14 cellular contexts compared by ENCODE assay signal in the genomic region with DNA sequence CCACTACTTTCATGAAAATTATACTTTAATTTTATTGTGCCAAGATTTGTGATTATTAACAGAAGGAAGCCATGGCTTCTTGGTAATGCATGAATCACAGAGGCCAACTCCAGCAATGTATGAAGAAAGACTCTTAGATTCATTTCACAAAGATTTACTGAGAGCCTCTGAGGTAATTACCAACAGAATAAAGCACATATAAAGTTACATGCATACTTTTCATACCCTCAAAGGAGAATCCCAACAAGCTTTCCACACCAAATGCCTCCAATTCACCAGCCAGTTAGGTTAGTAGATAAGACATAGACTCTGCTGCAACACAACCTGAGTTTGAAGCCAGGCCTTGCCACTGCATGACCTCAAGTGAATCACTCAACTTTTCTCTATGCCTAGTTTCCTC. TPM values are rescaled to one million over a fixed set of nuclear protein-coding genes. Genes with fewer than 3 reads are reported as not detected.
DNase-seq lines count a peak whose midpoint lies in the region; ATAC-seq, FAIRE-seq and TF ChIP-seq lines count a peak whose summit lies in the region.
"Had no signal": no experiment of that assay in that cellular context is flagged by ENCODE, and none has a peak within 500 bp of the region (broad histone marks: within the 10 kb centered on the region; RNA-seq: fewer than 3 reads in every experiment).

No MANE protein-coding gene starts in this region.

- intact Hi-C loops in activated CD8-positive, alpha-beta T cell treated with anti-CD3 and anti-CD28 coated beads for 36 hours (cut with micrococcal nuclease) = loop anchor here (5.0 kb wide), 2 partner anchors 75 to 170 kb away; a partner anchor contains a TSS
- intact Hi-C loops in pancreas (cut with DNase I) = no loop called here

- H3K9me3 Mint-ChIP-seq in activated CD8-positive, alpha-beta T cell treated with anti-CD3 and anti-CD28 coated beads for 36 hours = no peaks in the 10 kb centered on the region

- no peaks in the 10 kb centered on the region for H3K27me3 Mint-ChIP-seq in activated CD8-positive, alpha-beta T cell treated with anti-CD3 and anti-CD28 coated beads for 36 hours

- CTCF ChIA-PET in activated CD8-positive, alpha-beta T cell treated with anti-CD3 and anti-CD28 coated beads for 36 hours (lab: Charles Lee) = interaction anchor here (1.0 kb wide), 4 partner anchors 9 to 72 kb away, joined by 3 to 4 read pairs (median 3); no protein-coding TSS in a partner anchor

- H3K36me3 Mint-ChIP-seq in activated CD8-positive, alpha-beta T cell treated with anti-CD3 and anti-CD28 coated beads for 36 hours (ENCODE audit: low read depth) = peaks cover 46% of the 10 kb centered on the region

- TF ChIP-seq CTCF in activated CD8-positive, alpha-beta T cell treated with anti-CD3 and anti-CD28 coated beads for 36 hours (IDR thresholded peaks at IDR 0.05) = no peak
- no peak for TF ChIP-seq CTCF in pancreas (IDR thresholded peaks at IDR 0.05)

- H3K9me3 ChIP-seq in pancreas = no peaks in the 10 kb centered on the region
- H3K9me3 ChIP-seq: SJCRH30 had no signal

- H3K27ac Mint-ChIP-seq in activated CD8-positive, alpha-beta T cell treated with anti-CD3 and anti-CD28 coated beads for 36 hours = peak overlapping the region; percentile 83

- no peak for ATAC-seq in activated CD8-positive, alpha-beta T cell treated with anti-CD3 and anti-CD28 coated beads for 36 hours
- ATAC-seq in pancreas = no peak
- ATAC-seq in HG03196 (IDR thresholded peaks at IDR 0.05; ENCODE audit: unreplicated experiment) = no peak

- no peak overlapping the region for H3K4me3 ChIP-seq in pancreas
- H3K4me3 ChIP-seq: SJCRH30 had no signal

- FAIRE-seq in pancreas (lab: Jason Lieb, UNC) (no peak), frontal cortex (lab: Jason Lieb, UNC) (no peak)

- no peaks in the 10 kb centered on the region for H3K27me3 ChIP-seq in pancreas
- H3K27me3 ChIP-seq: SJCRH30 had no signal

- no peaks in the 10 kb centered on the region for H3K4me1 ChIP-seq in pancreas
- H3K4me1 ChIP-seq: SJCRH30 had no signal

- POLR2A ChIA-PET in activated CD8-positive, alpha-beta T cell treated with anti-CD3 and anti-CD28 coated beads for 36 hours (lab: Charles Lee) = no interaction called here

- no peak overlapping the region for H3K27ac ChIP-seq in pancreas
- H3K27ac ChIP-seq: SJCRH30 had no signal

- H3K36me3 ChIP-seq in pancreas = no peaks in the 10 kb centered on the region

- no peak overlapping the region for H3K4me3 Mint-ChIP-seq in activated CD8-positive, alpha-beta T cell treated with anti-CD3 and anti-CD28 coated beads for 36 hours

- peak; percentile 18 for DNase-seq in AG08396 (ENCODE audit: low spot score)
- peak; percentile 16 for DNase-seq in EL
- no peak for DNase-seq in activated CD8-positive, alpha-beta T cell treated with anti-CD3 and anti-CD28 coated beads for 36 hours
- DNase-seq in fibroblast of peridontal ligament (ENCODE audit: extremely low read depth) = peak; percentile 88
- no peak for DNase-seq in pancreas
- no peak for DNase-seq in frontal cortex (ENCODE audit: low spot score in 2 of 2)
- DNase-seq in DMS 273 treated with DMSO at 0.1 percent for 48 hours (lab: John Stamatoyannopoulos, UW) = no peak
- DNase-seq: amygdala, Calu3, hypothalamus, NCI-H1436, NCI-H82, SJCRH30 had no signal

- H3K4me1 Mint-ChIP-seq in activated CD8-positive, alpha-beta T cell treated with anti-CD3 and anti-CD28 coated beads for 36 hours (ENCODE audit: low read depth) = peaks cover 67% of the 10 kb centered on the region

RNA-seq across cellular contexts. Expression of a gene that starts 41.9 kb away (rescaled TPM):
- 100 to 1,000 TPM; 146 to 147 TPM for total RNA-seq in activated CD8-positive, alpha-beta T cell treated with anti-CD3 and anti-CD28 coated beads for 36 hours
- total RNA-seq in pancreas = 10 to 100 TPM; 36.0 to 41.5 (median 40.6) TPM
- polyA plus RNA-seq in pancreas = 10 to 100 TPM; 10.3 to 18.0 TPM
- 116 TPM for total RNA-seq in frontal cortex

Comparison
In these comparisons a context has a peak if more than half of its experiments do, and no peak if none do; other contexts are left out.
1. DNase-seq: peak in AG08396 (single experiment), EL (single experiment) and fibroblast of peridontal ligament (single experiment); none in activated CD8-positive, alpha-beta T cell treated with anti-CD3 and anti-CD28 coated beads for 36 hours (single experiment), pancreas (0 of 6), frontal cortex (0 of 2) and DMS 273 treated with DMSO at 0.1 percent for 48 hours (single experiment).